8 cellular contexts compared by ENCODE assay signal in genomic region chr20:35739294-35740163, GRCh38. TPM values are rescaled to one million over a fixed set of nuclear protein-coding genes. Genes with fewer than 3 reads are reported as not detected.
DNase-seq lines count a peak whose midpoint lies in the region; ATAC-seq and TF ChIP-seq lines count a peak whose summit lies in the region.

No MANE protein-coding gene starts in this region.

- H3K27ac ChIP-seq in hepatocyte (peak overlapping the region; percentile 45), thoracic aorta (peak overlapping the region in 1 of 2 donors; percentile 100)

- peaks cover 73% of the 10 kb centered on the region for H3K36me3 ChIP-seq in BE2C
- peaks cover 5% of the 10 kb centered on the region for H3K36me3 ChIP-seq in hepatocyte (replicated peaks; ENCODE audit: insufficient read depth, low read depth)
- peaks cover 51% of the 10 kb centered on the region for H3K36me3 ChIP-seq in thoracic aorta

- peak overlapping the region; percentile 96 for H3K4me3 Mint-ChIP-seq in activated CD4-positive, alpha-beta memory T cell treated with anti-CD3 and anti-CD28 coated beads for 36 hours

- peaks cover 68% of the 10 kb centered on the region for H4K20me1 ChIP-seq in hepatocyte (ENCODE audit: insufficient read depth, poor library complexity, severe bottlenecking)

- no peaks in the 10 kb centered on the region for H3K9me2 ChIP-seq in hepatocyte (replicated peaks; ENCODE audit: insufficient read depth)

- WGBS in hepatocyte (ENCODE audit: low lambda C conversion rate, missing lambda C conversion rate), result 76% methylated on average over 7 of the region's 7 CpGs

- peaks cover 51% of the 10 kb centered on the region for H3K36me3 Mint-ChIP-seq in activated CD4-positive, alpha-beta memory T cell treated with anti-CD3 and anti-CD28 coated beads for 36 hours

- H3K4me3 ChIP-seq in BE2C (ENCODE audit: low read depth, low read length) (peak overlapping the region; percentile 75), hepatocyte (peak overlapping the region; percentile 73), thoracic aorta (peak overlapping the region; percentile 99)

- no peak for ATAC-seq in thoracic aorta (ENCODE audit: insufficient number of reproducible peaks, low FRiP score, low read depth)
- ATAC-seq in HG03354 (IDR thresholded peaks at IDR 0.05; ENCODE audit: poor library complexity, severe bottlenecking, unreplicated experiment), result no peak
- ATAC-seq in HG02938 (IDR thresholded peaks at IDR 0.05; ENCODE audit: unreplicated experiment), result no peak

- POLR2A ChIA-PET in activated CD4-positive, alpha-beta memory T cell treated with anti-CD3 and anti-CD28 coated beads for 36 hours (lab: Charles Lee), result interaction anchor here (0.5 to 6.6 kb wide), 16 partner anchors 9 to 253 kb away, joined by 3 to 44 read pairs (median 4); partner anchors contain the start of genes CPNE1, NFS1, PHF20 and RBM12

- peak; percentile 25 for TF ChIP-seq CTCF in BE2C (IDR thresholded peaks at IDR 0.05; ENCODE audit: low read depth, low read length)
- TF ChIP-seq CTCF in hepatocyte (IDR thresholded peaks at IDR 0.05; ENCODE audit: poor library complexity), result peak; percentile 26
- TF ChIP-seq CTCF in thoracic aorta (IDR thresholded peaks at IDR 0.05), result no peak

- no peaks in the 10 kb centered on the region for H3K9me3 Mint-ChIP-seq in activated CD4-positive, alpha-beta memory T cell treated with anti-CD3 and anti-CD28 coated beads for 36 hours

- no peaks in the 10 kb centered on the region for H3K9me3 ChIP-seq in BE2C
- H3K9me3 ChIP-seq in hepatocyte (ENCODE audit: low read depth), result no peaks in the 10 kb centered on the region
- H3K9me3 ChIP-seq in thoracic aorta, result no peaks in the 10 kb centered on the region

- no peak overlapping the region for H2AFZ ChIP-seq in hepatocyte

- H3K4me1 ChIP-seq in BE2C (peaks cover 14% of the 10 kb centered on the region), hepatocyte (ENCODE audit: insufficient read depth) (peaks cover 40% of the 10 kb centered on the region), thoracic aorta (ENCODE audit: control insufficient read depth in 1 of 2, low read depth in 2 of 2) (peaks cover 53 to 60% of the 10 kb centered on the region in 2 donors)

- CTCF ChIA-PET in activated CD4-positive, alpha-beta memory T cell treated with anti-CD3 and anti-CD28 coated beads for 36 hours (lab: Charles Lee), result interaction anchor here (0.6 to 1.2 kb wide), 8 partner anchors 9 to 215 kb away, joined by 3 to 6 read pairs (median 4); partner anchors contain the start of gene SCAND1

- intact Hi-C loops in activated CD4-positive, alpha-beta memory T cell treated with anti-CD3 and anti-CD28 coated beads for 36 hours (cut with micrococcal nuclease), result loop anchor here (5.0 kb wide), 1 partner anchor 143 kb away; no protein-coding TSS in a partner anchor

- H3K4me2 ChIP-seq in hepatocyte, result peak overlapping the region; percentile 75

- peak; percentile 28 for DNase-seq in BE2C
- peak; percentile 53 for DNase-seq in HT-29 (ENCODE audit: low spot score)
- no peak for DNase-seq in activated CD4-positive, alpha-beta memory T cell treated with anti-CD3 and anti-CD28 coated beads for 36 hours
- peak; percentile 19 for DNase-seq in hepatocyte (ENCODE audit: low spot score)
- no peak for DNase-seq in thoracic aorta (ENCODE audit: low spot score)
- DNase-seq in stimulated activated CD4-positive, alpha-beta T cell treated with anti-CD3 and anti-CD28 coated beads, Interleukin-4, amount 100 ng/mL, for 4 hours, result no peak

- H3K27me3 ChIP-seq in BE2C, result no peaks in the 10 kb centered on the region
- no peaks in the 10 kb centered on the region for H3K27me3 ChIP-seq in hepatocyte
- H3K27me3 ChIP-seq in thoracic aorta (replicated peaks; ENCODE audit: insufficient read depth), result no peaks in the 10 kb centered on the region

- peak overlapping the region; percentile 78 for H3K27ac Mint-ChIP-seq in activated CD4-positive, alpha-beta memory T cell treated with anti-CD3 and anti-CD28 coated beads for 36 hours

- peaks cover 2% of the 10 kb centered on the region for H3K27me3 Mint-ChIP-seq in activated CD4-positive, alpha-beta memory T cell treated with anti-CD3 and anti-CD28 coated beads for 36 hours

- peaks cover 81% of the 10 kb centered on the region for H3K79me2 ChIP-seq in hepatocyte

- H3K4me1 Mint-ChIP-seq in activated CD4-positive, alpha-beta memory T cell treated with anti-CD3 and anti-CD28 coated beads for 36 hours (ENCODE audit: low read depth), result peaks cover 51% of the 10 kb centered on the region

RNA-seq across cellular contexts. Expression of gene RBM39, which starts 2.5 kb away (rescaled TPM):
- 283 TPM for polyA plus RNA-seq in BE2C (2012; ENCODE audit: insufficient read depth, insufficient read length, low read depth)
- total RNA-seq in HT-29 (2014; rRNA removed; shearing (Covaris generic)), result 390 and 396 TPM in 2 replicates
- 100 to 1,000 TPM; 243 to 259 TPM for total RNA-seq in activated CD4-positive, alpha-beta memory T cell treated with anti-CD3 and anti-CD28 coated beads for 36 hours
- total RNA-seq in hepatocyte (334 and 423 TPM in 2 replicates), thoracic aorta (100 to 1,000 TPM; 232 to 413 TPM)
- polyA plus RNA-seq in hepatocyte, result 200 and 260 TPM in 2 replicates

RNA-seq across cellular contexts. Expression of gene PHF20, which starts 32.3 kb away (rescaled TPM):
- 17.6 TPM for polyA plus RNA-seq in BE2C (2012; ENCODE audit: insufficient read depth, insufficient read length, low read depth)
- 39.0 and 47.2 TPM in 2 replicates for total RNA-seq in HT-29 (2014; rRNA removed; shearing (Covaris generic))
- 10 to 100 TPM; 49.1 to 50.5 TPM for total RNA-seq in activated CD4-positive, alpha-beta memory T cell treated with anti-CD3 and anti-CD28 coated beads for 36 hours
- total RNA-seq in hepatocyte, result 18.8 and 24.0 TPM in 2 replicates
- polyA plus RNA-seq in hepatocyte, result 24.0 and 24.2 TPM in 2 replicates
- total RNA-seq in thoracic aorta, result 10 to 100 TPM; 35.8 to 46.8 TPM

RNA-seq across cellular contexts. Expression of gene ROMO1, which starts 40.3 kb away (rescaled TPM):
- polyA plus RNA-seq in BE2C (2012; ENCODE audit: insufficient read depth, insufficient read length, low read depth), result 382 TPM
- 653 and 669 TPM in 2 replicates for total RNA-seq in HT-29 (2014; rRNA removed; shearing (Covaris generic))
- 100 to 1,000 TPM; 141 to 142 TPM for total RNA-seq in activated CD4-positive, alpha-beta memory T cell treated with anti-CD3 and anti-CD28 coated beads for 36 hours
- total RNA-seq in hepatocyte (285 and 383 TPM in 2 replicates), thoracic aorta (100 to 1,000 TPM; 196 to 243 TPM)
- polyA plus RNA-seq in hepatocyte, result 629 and 634 TPM in 2 replicates

RNA-seq across cellular contexts. Expression of gene NFS1, which starts 40.4 kb away (rescaled TPM):
- polyA plus RNA-seq in BE2C (2012; ENCODE audit: insufficient read depth, insufficient read length, low read depth), result 21.3 TPM
- total RNA-seq in HT-29 (2014; rRNA removed; shearing (Covaris generic)), result 132 and 139 TPM in 2 replicates
- total RNA-seq in activated CD4-positive, alpha-beta memory T cell treated with anti-CD3 and anti-CD28 coated beads for 36 hours, result 10 to 100 TPM; 36.9 to 40.8 TPM
- total RNA-seq in hepatocyte, result 48.5 and 49.0 TPM in 2 replicates
- polyA plus RNA-seq in hepatocyte, result 30.2 and 38.1 TPM in 2 replicates
- total RNA-seq in thoracic aorta, result 10 to 100 TPM; 11.5 to 19.4 TPM

Comparison
In these comparisons a context has a peak if more than half of its experiments do, and no peak if none do; other contexts are left out.
1. DNase-seq: peak in BE2C (single experiment), HT-29 (single experiment) and hepatocyte (single experiment); none in activated CD4-positive, alpha-beta memory T cell treated with anti-CD3 and anti-CD28 coated beads for 36 hours (single experiment), thoracic aorta (single experiment) and stimulated activated CD4-positive, alpha-beta T cell treated with anti-CD3 and anti-CD28 coated beads, Interleukin-4, amount 100 ng/mL, for 4 hours (0 of 2).
2. Peak in every context shown above with its lines, with median percentiles within 50 percentile points of each other: H3K4me3 ChIP-seq.